ENCODE assay signal across 13 cellular contexts in genomic region chr3:46713898-46714552, GRCh38. TPM values are rescaled to one million over a fixed set of nuclear protein-coding genes. Genes with fewer than 3 reads are reported as not detected.
DNase-seq lines count a peak whose midpoint lies in the region; ATAC-seq and TF ChIP-seq lines count a peak whose summit lies in the region.
"Had no signal": no experiment of that assay in that cellular context is flagged by ENCODE, and none has a peak within 500 bp of the region (broad histone marks: within the 10 kb centered on the region; RNA-seq: fewer than 3 reads in every experiment).

No MANE protein-coding gene starts in this region.

- H3K36me3 Mint-ChIP-seq in memory B cell, result no peaks in the 10 kb centered on the region

- no peaks in the 10 kb centered on the region for H4K20me1 ChIP-seq in IMR-90 (ENCODE audit: insufficient read depth, low read length)

- TF ChIP-seq POLR2A in IMR-90 (IDR thresholded peaks at IDR 0.05; ENCODE audit: low read depth, low read length) (no peak), esophagus squamous epithelium (IDR thresholded peaks at IDR 0.05) (no peak)

- no peak overlapping the region for H3K27ac ChIP-seq in IMR-90 (ENCODE audit: insufficient read depth, low read length)
- no peak overlapping the region for H3K27ac ChIP-seq in esophagus squamous epithelium

- peak overlapping the region; percentile 44 for H2AFZ ChIP-seq in IMR-90 (replicated peaks; ENCODE audit: low read length, poor library complexity)

- no peaks in the 10 kb centered on the region for H3K4me1 ChIP-seq in IMR-90 (ENCODE audit: control insufficient read depth, insufficient read depth, low read length)
- peaks cover 0 to 16% (median 0%) of the 10 kb centered on the region in 3 donors for H3K4me1 ChIP-seq in esophagus squamous epithelium

- no peak overlapping the region for H4K5ac ChIP-seq in IMR-90 (ENCODE audit: low read depth, low read length)

- no peak overlapping the region for H3K4me2 ChIP-seq in IMR-90 (ENCODE audit: low read depth, low read length)

- H4K91ac ChIP-seq in IMR-90 (ENCODE audit: insufficient read depth, low read depth, low read length), result no peak overlapping the region

- no peak overlapping the region for H2AK9ac ChIP-seq in IMR-90 (replicated peaks; ENCODE audit: low read depth, low read length, poor library complexity)

- H3K9me3 ChIP-seq in IMR-90 (ENCODE audit: control insufficient read depth, insufficient read depth, low read length) (no peaks in the 10 kb centered on the region), esophagus squamous epithelium (no peaks in the 10 kb centered on the region)

- H3K27me3 ChIP-seq in IMR-90 (ENCODE audit: control insufficient read depth, insufficient read depth, low read length) (peaks cover 47% of the 10 kb centered on the region), esophagus squamous epithelium (peaks cover 0 to 30% (median 0%) of the 10 kb centered on the region in 4 donors)

- peak; percentile 6 for DNase-seq in DMS79 (lab: John Stamatoyannopoulos, UW)
- DNase-seq in IMR-90, result no peak
- DNase-seq in memory B cell (ENCODE audit: low spot score in 2 of 2), result peak in 1 of 2 donors; percentile 8
- no peak for DNase-seq in NCI-H1417 treated with DMSO at 0.1 percent for 48 hours (lab: John Stamatoyannopoulos, UW)
- DNase-seq in esophagus squamous epithelium (lab: John Stamatoyannopoulos, UW), result no peak
- DNase-seq: activated CD4-positive, alpha-beta T cell treated with anti-CD3 and anti-CD28 coated beads, Interleukin-2, amount 10 ng/mL, durations not matched to agents 7 days and 5 days; central memory CD4-positive, alpha-beta T cell; foreskin melanocyte; Karpas-422 had no signal

- H3K9ac ChIP-seq in IMR-90 (ENCODE audit: low read depth, low read length), result no peak overlapping the region

- H3K9me1 ChIP-seq in IMR-90 (ENCODE audit: insufficient read depth, low read length), result no peaks in the 10 kb centered on the region

- no TSS peak for BruUV-seq in IMR-90 (replicated peaks; lab: Mats Ljungman, UMichigan)

- POLR2A ChIA-PET in IMR-90 (lab: Charles Lee; ENCODE audit: unreplicated experiment), result no interaction called here

- TF ChIP-seq RAD21 in IMR-90 (IDR thresholded peaks at IDR 0.05; ENCODE audit: low read length), result no peak

- CTCF ChIA-PET in IMR-90 (lab: Yijun Ruan, JAX), result no interaction called here

- TF ChIP-seq CTCF in IMR-90 (conservative IDR thresholded peaks at IDR 0.05; ENCODE audit: low read depth, low read length) (no peak), esophagus squamous epithelium (IDR thresholded peaks at IDR 0.05) (no peak)

- no peak overlapping the region for H4K8ac ChIP-seq in IMR-90 (ENCODE audit: low read depth in 2 of 2, low read length in 2 of 2)

- no peak overlapping the region for H3K4me3 Mint-ChIP-seq in memory B cell
- H3K4me3 Mint-ChIP-seq: activated CD4-positive, alpha-beta T cell treated with anti-CD3 and anti-CD28 coated beads, Interleukin-2, amount 10 ng/mL, durations not matched to agents 7 days and 5 days; naive thymus-derived CD4-positive, alpha-beta T cell had no signal

- H3K4me1 Mint-ChIP-seq in memory B cell, result peaks cover 2% of the 10 kb centered on the region
- H3K4me1 Mint-ChIP-seq: activated CD4-positive, alpha-beta T cell treated with anti-CD3 and anti-CD28 coated beads, Interleukin-2, amount 10 ng/mL, durations not matched to agents 7 days and 5 days had no signal

- in situ Hi-C loops in IMR-90 (cut with MboI; ENCODE audit: low sequenced_read_pairs), result loop anchor here (25.0 kb wide), 1 partner anchor 648 kb away; no protein-coding TSS in a partner anchor

- no peak overlapping the region for H2AK5ac ChIP-seq in IMR-90 (ENCODE audit: low read depth, low read length)

- intact Hi-C loops in IMR-90 (cut with micrococcal nuclease), result no loop called here
- intact Hi-C loops in esophagus squamous epithelium (cut with DNase I), result no loop called here

- no peak overlapping the region for H3K56ac ChIP-seq in IMR-90 (ENCODE audit: extremely low read depth, insufficient read depth, low read length)

- no peak overlapping the region for H2BK20ac ChIP-seq in IMR-90 (ENCODE audit: low read depth, low read length)

- ATAC-seq in GM18511 (IDR thresholded peaks at IDR 0.05; ENCODE audit: unreplicated experiment), result peak; percentile 83
- ATAC-seq in IMR-90 (ENCODE audit: low read depth), result no peak
- ATAC-seq in memory B cell (ENCODE audit: low read depth), result peak; percentile 62
- ATAC-seq in GM19452 (IDR thresholded peaks at IDR 0.05; ENCODE audit: unreplicated experiment), result no peak
- no peak for ATAC-seq in GM18858 (IDR thresholded peaks at IDR 0.05; ENCODE audit: unreplicated experiment)
- ATAC-seq: naive thymus-derived CD4-positive, alpha-beta T cell had no signal

- H2BK120ac ChIP-seq in IMR-90 (ENCODE audit: low read depth, low read length), result no peak overlapping the region

- no peaks in the 10 kb centered on the region for H3K9me3 Mint-ChIP-seq in memory B cell
- H3K9me3 Mint-ChIP-seq: activated CD4-positive, alpha-beta T cell treated with anti-CD3 and anti-CD28 coated beads, Interleukin-2, amount 10 ng/mL, durations not matched to agents 7 days and 5 days; naive thymus-derived CD4-positive, alpha-beta T cell had no signal

- peaks cover 15% of the 10 kb centered on the region for H3K27me3 Mint-ChIP-seq in memory B cell

- H3K36me3 ChIP-seq in IMR-90 (ENCODE audit: control insufficient read depth, insufficient read depth, low read length) (no peaks in the 10 kb centered on the region), esophagus squamous epithelium (no peaks in the 10 kb centered on the region)

- dilution Hi-C loops in IMR-90 (cut with HindIII; ENCODE audit: low sequenced_read_pairs, unreplicated experiment), result no loop called here

- H2BK5ac ChIP-seq in IMR-90 (ENCODE audit: low read depth, low read length, poor library complexity, severe bottlenecking), result no peak overlapping the region

- 86% methylated on average over 11 of the region's 22 CpGs; no CpG with 5 or more reads in 1 of the 2 experiments for WGBS in IMR-90 (ENCODE audit: extremely low coverage in 2 of 2, insufficient read length in 1 of 2), 2 experiments
- 25 to 27% methylated on average over 2 to 6 of the region's 22 CpGs for WGBS in esophagus squamous epithelium, 2 donors

- H3K4me3 ChIP-seq in IMR-90 (ENCODE audit: insufficient read depth, low read depth, low read length), result no peak overlapping the region
- H3K4me3 ChIP-seq in esophagus squamous epithelium, result no peak overlapping the region

- H3K18ac ChIP-seq in IMR-90 (ENCODE audit: low read depth, low read length), result no peak overlapping the region

- no peaks in the 10 kb centered on the region for H3K79me1 ChIP-seq in IMR-90 (ENCODE audit: low read depth in 1 of 2, low read length in 2 of 2)

- H3K4ac ChIP-seq in IMR-90 (ENCODE audit: low read depth, low read length), result no peak overlapping the region

- no peak overlapping the region for H3K23ac ChIP-seq in IMR-90 (ENCODE audit: low read depth, low read length)

- no peak overlapping the region for H3K27ac Mint-ChIP-seq in memory B cell
- H3K27ac Mint-ChIP-seq: activated CD4-positive, alpha-beta T cell treated with anti-CD3 and anti-CD28 coated beads, Interleukin-2, amount 10 ng/mL, durations not matched to agents 7 days and 5 days; naive thymus-derived CD4-positive, alpha-beta T cell had no signal

- no peak overlapping the region for H2BK15ac ChIP-seq in IMR-90 (ENCODE audit: low read depth, low read length)

- H3K14ac ChIP-seq in IMR-90 (replicated peaks; ENCODE audit: low read depth, low read length), result no peak overlapping the region

TF ChIP-seq in IMR-90, 13 proteins besides CTCF, POLR2A, EP300 and RAD21 (continues in another document):
- TF ChIP-seq RCOR1 (IDR thresholded peaks at IDR 0.05; ENCODE audit: insufficient replicate concordance, low read length) (no peak), MAFK (IDR thresholded peaks at IDR 0.05; ENCODE audit: low read depth, low read length) (no peak), RFX5 (IDR thresholded peaks at IDR 0.05; ENCODE audit: low read depth, low read length) (no peak), SMC3 (IDR thresholded peaks at IDR 0.05; ENCODE audit: low read depth, low read length) (no peak), CHD1 (IDR thresholded peaks at IDR 0.05; ENCODE audit: low read depth, low read length) (no peak), ELK1 (IDR thresholded peaks at IDR 0.05; ENCODE audit: borderline replicate concordance, low read depth, low read length) (no peak), BHLHE40 (IDR thresholded peaks at IDR 0.05; ENCODE audit: low read depth, low read length) (no peak), FOS (IDR thresholded peaks at IDR 0.05; ENCODE audit: low read depth, low read length) (no peak), NFE2L2 (IDR thresholded peaks at IDR 0.05; ENCODE audit: low read depth, low read length) (no peak), MXI1 (IDR thresholded peaks at IDR 0.05; ENCODE audit: borderline replicate concordance, low read depth, low read length) (no peak), MAZ (IDR thresholded peaks at IDR 0.05; ENCODE audit: borderline replicate concordance, low read depth, low read length) (no peak)

RNA-seq across cellular contexts. Expression of gene PRSS50, which starts 3.6 kb away (rescaled TPM):
- total RNA-seq in IMR-90 (2012; rRNA removed) (not detected in 2 replicates), esophagus squamous epithelium (under 1 TPM in 1 of 4 donors, not detected in 3; 0.19 TPM)
- polyA plus RNA-seq in IMR-90 (2012; rRNA removed), result not detected in 2 replicates
- not detected in 2 replicates for polyA plus RNA-seq in IMR-90 (2012; cell fraction: cytosol; rRNA removed)
- polyA plus RNA-seq in IMR-90 (2012; cell fraction: nucleus; rRNA removed; ENCODE audit: low replicate concordance), result 0.09 TPM in 1 of 2 replicates, not detected in the other
- total RNA-seq: activated CD4-positive, alpha-beta T cell treated with anti-CD3 and anti-CD28 coated beads, Interleukin-2, amount 10 ng/mL, durations not matched to agents 7 days and 5 days had no signal
- polyA plus RNA-seq: naive thymus-derived CD4-positive, alpha-beta T cell had no signal

RNA-seq across cellular contexts. Expression of gene TMIE, which starts 12.8 kb away (rescaled TPM):
- total RNA-seq in IMR-90 (2012; rRNA removed) (not detected in 2 replicates), esophagus squamous epithelium (1 to 10 TPM in 1 of 4 donors, under 1 TPM in 3; 0.18 to 1.1 (median 0.61) TPM)
- polyA plus RNA-seq in IMR-90 (2012; rRNA removed), result 0.10 and 0.12 TPM in 2 replicates
- 0.11 TPM in 1 of 2 replicates, not detected in the other for polyA plus RNA-seq in IMR-90 (2012; cell fraction: cytosol; rRNA removed)
- polyA plus RNA-seq in IMR-90 (2012; cell fraction: nucleus; rRNA removed; ENCODE audit: low replicate concordance), result 0.08 TPM in 2 replicates

RNA-seq across cellular contexts. Expression of gene ALS2CL, which starts 20.5 kb away (rescaled TPM):
- total RNA-seq in IMR-90 (2012; rRNA removed) (1.4 and 2.2 TPM in 2 replicates), esophagus squamous epithelium (100 to 1,000 TPM in 3 of 4 donors, 10 to 100 TPM in 1; 42.4 to 121 (median 114) TPM)
- polyA plus RNA-seq in IMR-90 (2012; rRNA removed), result 4.6 and 4.8 TPM in 2 replicates
- 0.56 and 1.5 TPM in 2 replicates for polyA plus RNA-seq in IMR-90 (2012; cell fraction: cytosol; rRNA removed)
- polyA plus RNA-seq in IMR-90 (2012; cell fraction: nucleus; rRNA removed; ENCODE audit: low replicate concordance), result 25.7 and 43.0 TPM in 2 replicates

Comparison
In these comparisons a context has a peak if more than half of its experiments do, and no peak if none do; other contexts are left out.
1. ATAC-seq: peak in GM18511 (single experiment) and memory B cell (single experiment); none in IMR-90 (single experiment), GM19452 (single experiment) and GM18858 (single experiment).
2. RNA of gene ALS2CL, which starts 20.5 kb away (total RNA-seq): 42.4 to 121 TPM in esophagus squamous epithelium; 1.4 to 2.2 TPM in IMR-90; every median in the first group is over 10 times any median in the second.